In the genomic region with DNA sequence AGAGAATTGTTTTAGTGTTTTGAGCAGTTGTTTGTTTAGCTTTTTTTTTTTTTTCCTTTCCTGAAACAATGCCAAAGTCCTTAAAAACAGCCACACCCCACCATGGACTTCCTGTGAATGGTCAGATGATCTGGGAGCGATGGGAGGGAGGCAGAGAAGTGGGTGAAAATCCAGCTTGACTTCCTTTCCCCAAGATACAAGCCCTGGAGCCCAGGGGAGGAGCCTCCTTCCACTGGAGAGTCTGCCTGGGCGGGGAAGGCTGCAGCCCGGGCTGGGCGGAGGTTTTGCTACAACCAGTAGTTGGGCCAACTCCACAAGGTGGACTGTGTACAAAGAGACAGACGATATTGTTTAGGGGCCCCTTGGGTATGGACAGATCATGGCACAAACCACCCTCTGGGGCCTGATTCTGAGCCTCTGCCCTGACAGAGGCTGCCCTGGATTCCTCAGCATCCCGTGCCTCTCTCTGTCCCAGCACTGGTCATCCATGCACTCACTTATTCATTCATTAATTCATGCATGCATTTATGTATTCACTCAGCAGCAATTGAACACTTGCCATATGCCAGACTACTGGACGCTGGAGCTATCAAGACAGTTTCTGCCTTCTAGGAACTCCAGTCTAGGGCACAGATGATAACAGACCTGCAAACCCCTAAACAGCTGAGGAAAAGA, we compare ENCODE assay signal across 1 cellular context.
A peak's percentile ranks its signal among the peaks of the same experiment; 100 is the strongest.
TF ChIP-seq lines count a peak whose summit lies in the region.

No MANE protein-coding gene starts in this region.

TF ChIP-seq in HepG2, 621 proteins besides CTCF, POLR2A, EP300 and RAD21 (continued from another document and continues in another):
- TF ChIP-seq, protein P1, sequence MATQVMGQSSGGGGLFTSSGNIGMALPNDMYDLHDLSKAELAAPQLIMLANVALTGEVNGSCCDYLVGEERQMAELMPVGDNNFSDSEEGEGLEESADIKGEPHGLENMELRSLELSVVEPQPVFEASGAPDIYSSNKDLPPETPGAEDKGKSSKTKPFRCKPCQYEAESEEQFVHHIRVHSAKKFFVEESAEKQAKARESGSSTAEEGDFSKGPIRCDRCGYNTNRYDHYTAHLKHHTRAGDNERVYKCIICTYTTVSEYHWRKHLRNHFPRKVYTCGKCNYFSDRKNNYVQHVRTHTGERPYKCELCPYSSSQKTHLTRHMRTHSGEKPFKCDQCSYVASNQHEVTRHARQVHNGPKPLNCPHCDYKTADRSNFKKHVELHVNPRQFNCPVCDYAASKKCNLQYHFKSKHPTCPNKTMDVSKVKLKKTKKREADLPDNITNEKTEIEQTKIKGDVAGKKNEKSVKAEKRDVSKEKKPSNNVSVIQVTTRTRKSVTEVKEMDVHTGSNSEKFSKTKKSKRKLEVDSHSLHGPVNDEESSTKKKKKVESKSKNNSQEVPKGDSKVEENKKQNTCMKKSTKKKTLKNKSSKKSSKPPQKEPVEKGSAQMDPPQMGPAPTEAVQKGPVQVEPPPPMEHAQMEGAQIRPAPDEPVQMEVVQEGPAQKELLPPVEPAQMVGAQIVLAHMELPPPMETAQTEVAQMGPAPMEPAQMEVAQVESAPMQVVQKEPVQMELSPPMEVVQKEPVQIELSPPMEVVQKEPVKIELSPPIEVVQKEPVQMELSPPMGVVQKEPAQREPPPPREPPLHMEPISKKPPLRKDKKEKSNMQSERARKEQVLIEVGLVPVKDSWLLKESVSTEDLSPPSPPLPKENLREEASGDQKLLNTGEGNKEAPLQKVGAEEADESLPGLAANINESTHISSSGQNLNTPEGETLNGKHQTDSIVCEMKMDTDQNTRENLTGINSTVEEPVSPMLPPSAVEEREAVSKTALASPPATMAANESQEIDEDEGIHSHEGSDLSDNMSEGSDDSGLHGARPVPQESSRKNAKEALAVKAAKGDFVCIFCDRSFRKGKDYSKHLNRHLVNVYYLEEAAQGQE (IDR thresholded peaks at IDR 0.05; ENCODE audit: borderline replicate concordance in 1 of 2, low read depth in 1 of 2, low read length in 2 of 2), result no peak
- no peak for TF ChIP-seq ZNF367 (CRISPR knock-in tag; IDR thresholded peaks at IDR 0.05; ENCODE audit: borderline replicate concordance)
- TF ChIP-seq, protein P2, sequence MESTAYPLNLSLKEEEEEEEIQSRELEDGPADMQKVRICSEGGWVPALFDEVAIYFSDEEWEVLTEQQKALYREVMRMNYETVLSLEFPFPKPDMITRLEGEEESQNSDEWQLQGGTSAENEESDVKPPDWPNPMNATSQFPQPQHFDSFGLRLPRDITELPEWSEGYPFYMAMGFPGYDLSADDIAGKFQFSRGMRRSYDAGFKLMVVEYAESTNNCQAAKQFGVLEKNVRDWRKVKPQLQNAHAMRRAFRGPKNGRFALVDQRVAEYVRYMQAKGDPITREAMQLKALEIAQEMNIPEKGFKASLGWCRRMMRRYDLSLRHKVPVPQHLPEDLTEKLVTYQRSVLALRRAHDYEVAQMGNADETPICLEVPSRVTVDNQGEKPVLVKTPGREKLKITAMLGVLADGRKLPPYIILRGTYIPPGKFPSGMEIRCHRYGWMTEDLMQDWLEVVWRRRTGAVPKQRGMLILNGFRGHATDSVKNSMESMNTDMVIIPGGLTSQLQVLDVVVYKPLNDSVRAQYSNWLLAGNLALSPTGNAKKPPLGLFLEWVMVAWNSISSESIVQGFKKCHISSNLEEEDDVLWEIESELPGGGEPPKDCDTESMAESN (CRISPR knock-in tag; conservative IDR thresholded peaks at IDR 0.05), result no peak
- TF ChIP-seq ETV5 (CRISPR knock-in tag; IDR thresholded peaks at IDR 0.05; ENCODE audit: borderline replicate concordance), result peak; percentile 55; the same call in 1 of the 2 replicates
- TF ChIP-seq MTA3 (CRISPR knock-in tag; IDR thresholded peaks at IDR 0.05), result no peak
- no peak for TF ChIP-seq RXRA (CRISPR knock-in tag; IDR thresholded peaks at IDR 0.05)
- TF ChIP-seq, protein P3, sequence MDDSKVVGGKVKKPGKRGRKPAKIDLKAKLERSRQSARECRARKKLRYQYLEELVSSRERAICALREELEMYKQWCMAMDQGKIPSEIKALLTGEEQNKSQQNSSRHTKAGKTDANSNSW (CRISPR knock-in tag; IDR thresholded peaks at IDR 0.05; ENCODE audit: borderline replicate concordance), result no peak
- TF ChIP-seq RNF2 (conservative IDR thresholded peaks at IDR 0.05; ENCODE audit: low read depth), result no peak
- TF ChIP-seq ZNF577 (CRISPR knock-in tag; IDR thresholded peaks at IDR 0.05; ENCODE audit: borderline replicate concordance, low read depth), result no peak
- peak; percentile 32; the same call in 1 of the 2 replicates for TF ChIP-seq SP5 (CRISPR knock-in tag; IDR thresholded peaks at IDR 0.05; ENCODE audit: borderline replicate concordance, low read depth)
- TF ChIP-seq GABPA (IDR thresholded peaks at IDR 0.05; ENCODE audit: low read depth, low read length), result no peak
- TF ChIP-seq GABPA (CRISPR knock-in tag; IDR thresholded peaks at IDR 0.05; ENCODE audit: low read depth), result peak; percentile 63; the same call in 1 of the 2 replicates
- 0 out of 2 replicates have a peak, but pooled peaks have one; percentile 19 for TF ChIP-seq NCOR1 (IDR thresholded peaks at IDR 0.05; ENCODE audit: borderline replicate concordance, low read length)
- TF ChIP-seq GABPB1 (CRISPR knock-in tag; IDR thresholded peaks at IDR 0.05), result 0 out of 2 replicates have a peak, but pooled peaks have one; percentile 14
- TF ChIP-seq ZMYM4 (CRISPR knock-in tag; IDR thresholded peaks at IDR 0.05), result no peak
- no peak for TF ChIP-seq CENPX (CRISPR knock-in tag; IDR thresholded peaks at IDR 0.05)
- no peak for TF ChIP-seq SOX6 (IDR thresholded peaks at IDR 0.05)
- TF ChIP-seq SOX6 (CRISPR knock-in tag; IDR thresholded peaks at IDR 0.05), result peak; percentile 47
- TF ChIP-seq RFX3 (CRISPR knock-in tag; IDR thresholded peaks at IDR 0.05), result no peak
- no peak for TF ChIP-seq ZNF136 (CRISPR knock-in tag; IDR thresholded peaks at IDR 0.05; ENCODE audit: low read depth)
- TF ChIP-seq SAP130 (CRISPR knock-in tag; IDR thresholded peaks at IDR 0.05; ENCODE audit: low read depth), result peak; percentile 63
- TF ChIP-seq, protein P4, sequence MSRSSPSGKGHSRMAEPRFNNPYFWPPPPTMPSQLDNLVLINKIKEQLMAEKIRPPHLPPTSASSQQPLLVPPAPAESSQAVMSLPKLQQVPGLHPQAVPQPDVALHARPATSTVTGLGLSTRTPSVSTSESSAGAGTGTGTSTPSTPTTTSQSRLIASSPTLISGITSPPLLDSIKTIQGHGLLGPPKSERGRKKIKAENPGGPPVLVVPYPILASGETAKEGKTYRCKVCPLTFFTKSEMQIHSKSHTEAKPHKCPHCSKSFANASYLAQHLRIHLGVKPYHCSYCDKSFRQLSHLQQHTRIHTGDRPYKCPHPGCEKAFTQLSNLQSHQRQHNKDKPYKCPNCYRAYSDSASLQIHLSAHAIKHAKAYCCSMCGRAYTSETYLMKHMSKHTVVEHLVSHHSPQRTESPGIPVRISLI (CRISPR knock-in tag; IDR thresholded peaks at IDR 0.05; ENCODE audit: borderline replicate concordance), result peak; percentile 67; the same call in 1 of the 2 replicates
- no peak for TF ChIP-seq FOXP1 (IDR thresholded peaks at IDR 0.05)
- peak; percentile 23; the same call in 1 of the 2 replicates for TF ChIP-seq FOXP1 (CRISPR knock-in tag; IDR thresholded peaks at IDR 0.05)
- TF ChIP-seq GLI4 (CRISPR knock-in tag; IDR thresholded peaks at IDR 0.05; ENCODE audit: borderline replicate concordance), result no peak
- TF ChIP-seq EHMT2 (IDR thresholded peaks at IDR 0.05; ENCODE audit: borderline replicate concordance, low read depth, low read length), result no peak
- TF ChIP-seq SOX5 (CRISPR knock-in tag; IDR thresholded peaks at IDR 0.05; ENCODE audit: borderline replicate concordance), result peak; percentile 59; the same call in 1 of the 2 replicates
- no peak for TF ChIP-seq NCOA5 (CRISPR knock-in tag; IDR thresholded peaks at IDR 0.05)
- no peak for TF ChIP-seq ZNF44 (CRISPR knock-in tag; IDR thresholded peaks at IDR 0.05)
- no peak for TF ChIP-seq MZF1 (CRISPR knock-in tag; IDR thresholded peaks at IDR 0.05; ENCODE audit: borderline replicate concordance)
- TF ChIP-seq, protein P5, sequence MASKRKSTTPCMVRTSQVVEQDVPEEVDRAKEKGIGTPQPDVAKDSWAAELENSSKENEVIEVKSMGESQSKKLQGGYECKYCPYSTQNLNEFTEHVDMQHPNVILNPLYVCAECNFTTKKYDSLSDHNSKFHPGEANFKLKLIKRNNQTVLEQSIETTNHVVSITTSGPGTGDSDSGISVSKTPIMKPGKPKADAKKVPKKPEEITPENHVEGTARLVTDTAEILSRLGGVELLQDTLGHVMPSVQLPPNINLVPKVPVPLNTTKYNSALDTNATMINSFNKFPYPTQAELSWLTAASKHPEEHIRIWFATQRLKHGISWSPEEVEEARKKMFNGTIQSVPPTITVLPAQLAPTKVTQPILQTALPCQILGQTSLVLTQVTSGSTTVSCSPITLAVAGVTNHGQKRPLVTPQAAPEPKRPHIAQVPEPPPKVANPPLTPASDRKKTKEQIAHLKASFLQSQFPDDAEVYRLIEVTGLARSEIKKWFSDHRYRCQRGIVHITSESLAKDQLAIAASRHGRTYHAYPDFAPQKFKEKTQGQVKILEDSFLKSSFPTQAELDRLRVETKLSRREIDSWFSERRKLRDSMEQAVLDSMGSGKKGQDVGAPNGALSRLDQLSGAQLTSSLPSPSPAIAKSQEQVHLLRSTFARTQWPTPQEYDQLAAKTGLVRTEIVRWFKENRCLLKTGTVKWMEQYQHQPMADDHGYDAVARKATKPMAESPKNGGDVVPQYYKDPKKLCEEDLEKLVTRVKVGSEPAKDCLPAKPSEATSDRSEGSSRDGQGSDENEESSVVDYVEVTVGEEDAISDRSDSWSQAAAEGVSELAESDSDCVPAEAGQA (IDR thresholded peaks at IDR 0.05; ENCODE audit: low read depth), result no peak
- TF ChIP-seq, protein P5 (CRISPR knock-in tag; IDR thresholded peaks at IDR 0.05; ENCODE audit: borderline replicate concordance), result no peak
- 0 out of 2 replicates have a peak, but pooled peaks have one; percentile 20 for TF ChIP-seq MED1 (CRISPR knock-in tag; IDR thresholded peaks at IDR 0.05)
- no peak for TF ChIP-seq ZNF205 (CRISPR knock-in tag; IDR thresholded peaks at IDR 0.05)
- TF ChIP-seq, protein P6, sequence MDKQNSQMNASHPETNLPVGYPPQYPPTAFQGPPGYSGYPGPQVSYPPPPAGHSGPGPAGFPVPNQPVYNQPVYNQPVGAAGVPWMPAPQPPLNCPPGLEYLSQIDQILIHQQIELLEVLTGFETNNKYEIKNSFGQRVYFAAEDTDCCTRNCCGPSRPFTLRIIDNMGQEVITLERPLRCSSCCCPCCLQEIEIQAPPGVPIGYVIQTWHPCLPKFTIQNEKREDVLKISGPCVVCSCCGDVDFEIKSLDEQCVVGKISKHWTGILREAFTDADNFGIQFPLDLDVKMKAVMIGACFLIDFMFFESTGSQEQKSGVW (CRISPR knock-in tag; IDR thresholded peaks at IDR 0.05; ENCODE audit: borderline replicate concordance), result no peak
- TF ChIP-seq, protein P7, sequence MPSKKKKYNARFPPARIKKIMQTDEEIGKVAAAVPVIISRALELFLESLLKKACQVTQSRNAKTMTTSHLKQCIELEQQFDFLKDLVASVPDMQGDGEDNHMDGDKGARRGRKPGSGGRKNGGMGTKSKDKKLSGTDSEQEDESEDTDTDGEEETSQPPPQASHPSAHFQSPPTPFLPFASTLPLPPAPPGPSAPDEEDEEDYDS (CRISPR knock-in tag; IDR thresholded peaks at IDR 0.05), result no peak
- no peak for TF ChIP-seq HCFC1 (IDR thresholded peaks at IDR 0.05; ENCODE audit: low read depth, low read length)
- TF ChIP-seq, protein P8, sequence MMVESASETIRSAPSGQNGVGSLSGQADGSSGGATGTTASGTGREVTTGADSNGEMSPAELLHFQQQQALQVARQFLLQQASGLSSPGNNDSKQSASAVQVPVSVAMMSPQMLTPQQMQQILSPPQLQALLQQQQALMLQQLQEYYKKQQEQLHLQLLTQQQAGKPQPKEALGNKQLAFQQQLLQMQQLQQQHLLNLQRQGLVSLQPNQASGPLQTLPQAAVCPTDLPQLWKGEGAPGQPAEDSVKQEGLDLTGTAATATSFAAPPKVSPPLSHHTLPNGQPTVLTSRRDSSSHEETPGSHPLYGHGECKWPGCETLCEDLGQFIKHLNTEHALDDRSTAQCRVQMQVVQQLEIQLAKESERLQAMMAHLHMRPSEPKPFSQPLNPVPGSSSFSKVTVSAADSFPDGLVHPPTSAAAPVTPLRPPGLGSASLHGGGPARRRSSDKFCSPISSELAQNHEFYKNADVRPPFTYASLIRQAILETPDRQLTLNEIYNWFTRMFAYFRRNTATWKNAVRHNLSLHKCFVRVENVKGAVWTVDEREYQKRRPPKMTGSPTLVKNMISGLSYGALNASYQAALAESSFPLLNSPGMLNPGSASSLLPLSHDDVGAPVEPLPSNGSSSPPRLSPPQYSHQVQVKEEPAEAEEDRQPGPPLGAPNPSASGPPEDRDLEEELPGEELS (CRISPR knock-in tag; IDR thresholded peaks at IDR 0.05), result peak; percentile 51; the same call in 1 of the 2 replicates
- no peak for TF ChIP-seq PAF1 (CRISPR knock-in tag; IDR thresholded peaks at IDR 0.05)
- no peak for TF ChIP-seq YEATS4 (CRISPR knock-in tag; IDR thresholded peaks at IDR 0.05; ENCODE audit: borderline replicate concordance)
- TF ChIP-seq, protein P9, sequence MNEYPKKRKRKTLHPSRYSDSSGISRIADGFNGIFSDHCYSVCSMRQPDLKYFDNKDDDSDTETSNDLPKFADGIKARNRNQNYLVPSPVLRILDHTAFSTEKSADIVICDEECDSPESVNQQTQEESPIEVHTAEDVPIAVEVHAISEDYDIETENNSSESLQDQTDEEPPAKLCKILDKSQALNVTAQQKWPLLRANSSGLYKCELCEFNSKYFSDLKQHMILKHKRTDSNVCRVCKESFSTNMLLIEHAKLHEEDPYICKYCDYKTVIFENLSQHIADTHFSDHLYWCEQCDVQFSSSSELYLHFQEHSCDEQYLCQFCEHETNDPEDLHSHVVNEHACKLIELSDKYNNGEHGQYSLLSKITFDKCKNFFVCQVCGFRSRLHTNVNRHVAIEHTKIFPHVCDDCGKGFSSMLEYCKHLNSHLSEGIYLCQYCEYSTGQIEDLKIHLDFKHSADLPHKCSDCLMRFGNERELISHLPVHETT (CRISPR knock-in tag; conservative IDR thresholded peaks at IDR 0.05), result no peak
